ENCODE assay signal across 34 cellular contexts in genomic region chr2:227524665-227525064, GRCh38.
"Had no signal": no experiment of that assay in that cellular context is flagged by ENCODE, and none has a peak within 500 bp of the region (broad histone marks: within the 10 kb centered on the region; RNA-seq: fewer than 3 reads in every experiment).

No MANE protein-coding gene starts in this region.

- H3K27ac Mint-ChIP-seq: activated B cell treated with CpG ODN at 0.5 μM for 24 hours; activated CD4-positive, alpha-beta memory T cell treated with anti-CD3 and anti-CD28 coated beads, Interleukin-2, amount 10 ng/mL, durations not matched to agents 7 days and 5 days; activated CD4-positive, alpha-beta T cell treated with anti-CD3 and anti-CD28 coated beads, Interleukin-2, amount 10 ng/mL, durations not matched to agents 24 days and 14 days; activated CD8-positive, alpha-beta memory T cell treated with anti-CD3 and anti-CD28 coated beads, Interleukin-2, amount 10 ng/mL, durations not matched to agents 7 days and 5 days; activated CD8-positive, alpha-beta T cell treated with anti-CD3 and anti-CD28 coated beads, Interleukin-2, amount 10 ng/mL, durations not matched to agents 7 days and 5 days; activated naive CD4-positive, alpha-beta T cell treated with anti-CD3 and anti-CD28 coated beads, Interleukin-2, amount 10 ng/mL, durations not matched to agents 7 days and 5 days; activated naive CD4-positive, alpha-beta T cell treated with anti-CD3 and anti-CD28 coated beads, Interleukin-2, amount 50 U/mL, for 24 hours; activated naive CD8-positive, alpha-beta T cell; activated naive CD8-positive, alpha-beta T cell treated with anti-CD3 and anti-CD28 coated beads, Interleukin-2, amount 10 ng/mL, durations not matched to agents 7 days and 5 days; activated naive CD8-positive, alpha-beta T cell treated with anti-CD3 and anti-CD28 coated beads, Interleukin-2, amount 50 U/mL, for 24 hours; activated T-cell treated with anti-CD3 and anti-CD28 coated beads, Interleukin-2, amount 50 U/mL, for 24 hours; activated T-helper 2 cell treated with anti-CD3 and anti-CD28 coated beads, Interferon-gamma antibody, Interleukin-2, Interleukin-4, amounts not matched to agents 10 μg/mL and 5 μg/mL and 100 μg/mL, durations not matched to agents 14 hours and 24 hours and 36 hours; brain; T-helper 1 cell treated with Interleukin-12 subunit alpha and Interleukin-12 subunit beta and Interleukin-4 antibody, amounts not matched to agents 30 μg/mL and 1 μg/mL, for 36 hours; T-helper 2 cell treated with Interferon-gamma antibody and Interleukin-4, amounts not matched to agents 5 μg/mL and 100 μg/mL, for 36 hours had no signal

- H3K9me3 Mint-ChIP-seq: activated B cell treated with CpG ODN at 0.5 μM for 24 hours; activated CD4-positive, alpha-beta memory T cell treated with anti-CD3 and anti-CD28 coated beads, Interleukin-2, amount 10 ng/mL, durations not matched to agents 7 days and 5 days; activated CD4-positive, alpha-beta T cell treated with anti-CD3 and anti-CD28 coated beads, Interleukin-2, amount 10 ng/mL, durations not matched to agents 24 days and 14 days; activated naive CD4-positive, alpha-beta T cell treated with anti-CD3 and anti-CD28 coated beads, Interleukin-2, amount 10 ng/mL, durations not matched to agents 7 days and 5 days; activated naive CD4-positive, alpha-beta T cell treated with anti-CD3 and anti-CD28 coated beads, Interleukin-2, amount 50 U/mL, for 24 hours; activated naive CD8-positive, alpha-beta T cell treated with anti-CD3 and anti-CD28 coated beads, Interleukin-2, amount 10 ng/mL, durations not matched to agents 7 days and 5 days; activated naive CD8-positive, alpha-beta T cell treated with anti-CD3 and anti-CD28 coated beads, Interleukin-2, amount 50 U/mL, for 24 hours; activated T-cell treated with anti-CD3 and anti-CD28 coated beads, Interleukin-2, amount 50 U/mL, for 24 hours; activated T-helper 2 cell treated with anti-CD3 and anti-CD28 coated beads, Interferon-gamma antibody, Interleukin-2, Interleukin-4, amounts not matched to agents 10 μg/mL and 5 μg/mL and 100 μg/mL, durations not matched to agents 14 hours and 24 hours and 36 hours; brain; T-helper 1 cell treated with Interleukin-12 subunit alpha and Interleukin-12 subunit beta and Interleukin-4 antibody, amounts not matched to agents 30 μg/mL and 1 μg/mL, for 36 hours; T-helper 2 cell treated with Interferon-gamma antibody and Interleukin-4, amounts not matched to agents 5 μg/mL and 100 μg/mL, for 36 hours had no signal

- FAIRE-seq: bronchial epithelial cell, TTC549 had no signal

- H3K4me3 Mint-ChIP-seq: activated B cell treated with CpG ODN at 0.5 μM for 24 hours; activated CD4-positive, alpha-beta memory T cell treated with anti-CD3 and anti-CD28 coated beads, Interleukin-2, amount 10 ng/mL, durations not matched to agents 7 days and 5 days; activated CD4-positive, alpha-beta T cell treated with anti-CD3 and anti-CD28 coated beads, Interleukin-2, amount 10 ng/mL, durations not matched to agents 24 days and 14 days; activated CD8-positive, alpha-beta memory T cell treated with anti-CD3 and anti-CD28 coated beads, Interleukin-2, amount 10 ng/mL, durations not matched to agents 7 days and 5 days; activated CD8-positive, alpha-beta T cell treated with anti-CD3 and anti-CD28 coated beads, Interleukin-2, amount 10 ng/mL, durations not matched to agents 7 days and 5 days; activated naive CD4-positive, alpha-beta T cell treated with anti-CD3 and anti-CD28 coated beads, Interleukin-2, amount 10 ng/mL, durations not matched to agents 7 days and 5 days; activated naive CD4-positive, alpha-beta T cell treated with anti-CD3 and anti-CD28 coated beads, Interleukin-2, amount 50 U/mL, for 24 hours; activated naive CD8-positive, alpha-beta T cell; activated naive CD8-positive, alpha-beta T cell treated with anti-CD3 and anti-CD28 coated beads, Interleukin-2, amount 10 ng/mL, durations not matched to agents 7 days and 5 days; activated naive CD8-positive, alpha-beta T cell treated with anti-CD3 and anti-CD28 coated beads, Interleukin-2, amount 50 U/mL, for 24 hours; activated T-cell treated with anti-CD3 and anti-CD28 coated beads, Interleukin-2, amount 50 U/mL, for 24 hours; brain; T-helper 1 cell treated with Interleukin-12 subunit alpha and Interleukin-12 subunit beta and Interleukin-4 antibody, amounts not matched to agents 30 μg/mL and 1 μg/mL, for 36 hours; T-helper 2 cell treated with Interferon-gamma antibody and Interleukin-4, amounts not matched to agents 5 μg/mL and 100 μg/mL, for 36 hours had no signal

- H3K27ac ChIP-seq: VCaP had no signal

- ATAC-seq: activated CD8-positive, alpha-beta memory T cell treated with anti-CD3 and anti-CD28 coated beads, Interleukin-2, amount 10 ng/mL, durations not matched to agents 7 days and 5 days; activated CD8-positive, alpha-beta T cell treated with anti-CD3 and anti-CD28 coated beads, Interleukin-2, amount 10 ng/mL, durations not matched to agents 7 days and 5 days; activated naive CD8-positive, alpha-beta T cell treated with anti-CD3 and anti-CD28 coated beads, Interleukin-2, amount 50 U/mL, for 24 hours had no signal

- DNase-seq: activated B cell treated with CpG ODN at 0.5 μM for 24 hours; activated CD4-positive, alpha-beta memory T cell treated with anti-CD3 and anti-CD28 coated beads, Interleukin-2, amount 10 ng/mL, durations not matched to agents 7 days and 5 days; activated CD4-positive, alpha-beta T cell treated with anti-CD3 and anti-CD28 coated beads for 4 hours; activated CD4-positive, alpha-beta T cell treated with anti-CD3 and anti-CD28 coated beads, Interleukin-2, amount 10 ng/mL, durations not matched to agents 24 days and 14 days; activated CD4-positive, alpha-beta T cell treated with anti-CD3 and anti-CD28 coated beads, Interleukin-2, amount 50 U/mL, for 1 hour; activated CD4-positive, alpha-beta T cell treated with anti-CD3 and anti-CD28 coated beads, Interleukin-2, amount 50 U/mL, for 48 hours; activated CD4-positive, CD25-positive, alpha-beta regulatory T cell treated with anti-CD3 and anti-CD28 coated beads, Interleukin-2, amount 50 U/mL, for 72 hours; activated CD8-positive, alpha-beta memory T cell treated with anti-CD3 and anti-CD28 coated beads for 24 hours; activated CD8-positive, alpha-beta memory T cell treated with anti-CD3 and anti-CD28 coated beads, Interleukin-2, amount 10 ng/mL, durations not matched to agents 7 days and 5 days; activated CD8-positive, alpha-beta memory T cell treated with anti-CD3 and anti-CD28 coated beads, Interleukin-2, amount 50 U/mL, for 48 hours; activated CD8-positive, alpha-beta T cell treated with anti-CD3 and anti-CD28 coated beads, Interleukin-2, amount 10 ng/mL, durations not matched to agents 7 days and 5 days; activated effector memory CD4-positive, alpha-beta T cell treated with Interleukin-2 at 50 U/mL for 16 hours; activated gamma-delta T cell; activated naive CD4-positive, alpha-beta T cell treated with anti-CD3 and anti-CD28 coated beads, Interleukin-2, amount 10 ng/mL, durations not matched to agents 7 days and 5 days; activated naive CD4-positive, alpha-beta T cell treated with Interleukin-2 at 50 U/mL for 16 hours; activated naive CD8-positive, alpha-beta T cell treated with anti-CD3 and anti-CD28 coated beads, Interleukin-2, amount 10 ng/mL, durations not matched to agents 7 days and 5 days; activated naive CD8-positive, alpha-beta T cell treated with anti-CD3 and anti-CD28 coated beads, Interleukin-2, amount 50 U/mL, for 24 hours; activated T-cell treated with anti-CD3 and anti-CD28 coated beads, Interleukin-2, amount 50 U/mL, for 24 hours; activated T-cell treated with anti-CD3 and anti-CD28 coated beads, Interleukin-2, amount 50 U/mL, for 48 hours; amygdala; anterior cingulate cortex; central memory CD4-positive, alpha-beta T cell; T-helper 1 cell; T-helper 2 cell; T-helper 9 cell had no signal

- H3K27me3 Mint-ChIP-seq: activated B cell treated with CpG ODN at 0.5 μM for 24 hours; activated CD4-positive, alpha-beta memory T cell treated with anti-CD3 and anti-CD28 coated beads, Interleukin-2, amount 10 ng/mL, durations not matched to agents 7 days and 5 days; activated CD4-positive, alpha-beta T cell treated with anti-CD3 and anti-CD28 coated beads, Interleukin-2, amount 10 ng/mL, durations not matched to agents 24 days and 14 days; activated CD8-positive, alpha-beta memory T cell treated with anti-CD3 and anti-CD28 coated beads, Interleukin-2, amount 10 ng/mL, durations not matched to agents 7 days and 5 days; activated naive CD4-positive, alpha-beta T cell treated with anti-CD3 and anti-CD28 coated beads, Interleukin-2, amount 10 ng/mL, durations not matched to agents 7 days and 5 days; activated naive CD4-positive, alpha-beta T cell treated with anti-CD3 and anti-CD28 coated beads, Interleukin-2, amount 50 U/mL, for 24 hours; activated naive CD8-positive, alpha-beta T cell; activated naive CD8-positive, alpha-beta T cell treated with anti-CD3 and anti-CD28 coated beads, Interleukin-2, amount 10 ng/mL, durations not matched to agents 7 days and 5 days; activated naive CD8-positive, alpha-beta T cell treated with anti-CD3 and anti-CD28 coated beads, Interleukin-2, amount 50 U/mL, for 24 hours; activated T-cell treated with anti-CD3 and anti-CD28 coated beads, Interleukin-2, amount 50 U/mL, for 24 hours; brain had no signal
